11 cellular contexts compared by ENCODE assay signal in genomic region chr3:14453368-14453710, GRCh38. TPM values are rescaled to one million over a fixed set of nuclear protein-coding genes. Genes with fewer than 3 reads are reported as not detected.
A peak's percentile ranks its signal among the peaks of the same experiment; 100 is the strongest.
DNase-seq lines count a peak whose midpoint lies in the region; ATAC-seq and TF ChIP-seq lines count a peak whose summit lies in the region.
"Had no signal": no experiment of that assay in that cellular context is flagged by ENCODE, and none has a peak within 500 bp of the region (broad histone marks: within the 10 kb centered on the region; RNA-seq: fewer than 3 reads in every experiment).

No MANE protein-coding gene starts in this region.

- no peaks in the 10 kb centered on the region for H3K27me3 ChIP-seq in CD4-positive, alpha-beta memory T cell (ENCODE audit: insufficient read depth, low read length)
- H3K27me3 ChIP-seq in fibroblast of lung (ENCODE audit: control insufficient read depth, insufficient read depth, low read length) (no peaks in the 10 kb centered on the region), rectal smooth muscle tissue (ENCODE audit: control insufficient read depth, insufficient read depth, low read length) (no peaks in the 10 kb centered on the region)
- H3K27me3 ChIP-seq: BLaER1 treated with 17β-estradiol and CSF1 and Interleukin-3, amounts not matched to agents 10 nM and 100 nM had no signal

- H3K9me3 ChIP-seq in CD4-positive, alpha-beta memory T cell (ENCODE audit: control insufficient read depth in 1 of 2, low read length in 2 of 2) = no peaks in the 10 kb centered on the region
- no peaks in the 10 kb centered on the region for H3K9me3 ChIP-seq in T-helper 17 cell (ENCODE audit: control insufficient read depth, low read length, poor library complexity, severe bottlenecking)
- no peaks in the 10 kb centered on the region for H3K9me3 ChIP-seq in fibroblast of lung (ENCODE audit: control insufficient read depth, insufficient read depth, low read depth, low read length)
- H3K9me3 ChIP-seq: BLaER1 treated with 17β-estradiol and CSF1 and Interleukin-3, amounts not matched to agents 10 nM and 100 nM had no signal

- peak overlapping the region in 5 of 7 donors; percentile 9 to 50 (median 18) for H3K27ac Mint-ChIP-seq in CD4-positive, alpha-beta memory T cell
- H3K27ac Mint-ChIP-seq in T-helper 17 cell = peak overlapping the region; percentile 83
- peak overlapping the region in 1 of 2 donors; percentile 59 for H3K27ac Mint-ChIP-seq in natural killer cell treated with Interleukin-12 subunit alpha and Interleukin-12 subunit beta and Interleukin-15 and Interleukin-18, amount 100 ng/mL, for 72 hours
- H3K27ac Mint-ChIP-seq in activated CD4-positive, alpha-beta T cell treated with anti-CD3 and anti-CD28 coated beads, Interleukin-2, amount 10 ng/mL, durations not matched to agents 7 days and 5 days = no peak overlapping the region

- no peak for TF ChIP-seq CTCF in fibroblast of lung (conservative IDR thresholded peaks at IDR 0.05 in 1 of 2, IDR thresholded peaks at IDR 0.05 in 1 of 2; ENCODE audit: low read depth in 1 of 2, low read length in 2 of 2)

- CTCF ChIA-PET in CD4-positive, alpha-beta memory T cell (lab: Charles Lee; ENCODE audit: partially characterized antibody) = interaction anchor here (1.7 kb wide), 1 partner anchor 14 kb away, joined by 4 read pairs; no protein-coding TSS in a partner anchor
- CTCF ChIA-PET in activated CD4-positive, alpha-beta T cell treated with anti-CD3 and anti-CD28 coated beads, Interleukin-2, amount 10 ng/mL, durations not matched to agents 7 days and 5 days (lab: Charles Lee) = interaction anchor here (1.0 to 1.8 kb wide), 2 partner anchors 33 to 192 kb away, joined by 3 read pairs; no protein-coding TSS in a partner anchor

- H2AFZ ChIP-seq in fibroblast of lung (ENCODE audit: low read length) = no peak overlapping the region

- no peak overlapping the region for H3K4me3 Mint-ChIP-seq in CD4-positive, alpha-beta memory T cell
- H3K4me3 Mint-ChIP-seq in T-helper 17 cell = no peak overlapping the region
- H3K4me3 Mint-ChIP-seq in natural killer cell treated with Interleukin-12 subunit alpha and Interleukin-12 subunit beta and Interleukin-15 and Interleukin-18, amount 100 ng/mL, for 72 hours = no peak overlapping the region
- H3K4me3 Mint-ChIP-seq in activated CD4-positive, alpha-beta T cell treated with anti-CD3 and anti-CD28 coated beads, Interleukin-2, amount 10 ng/mL, durations not matched to agents 7 days and 5 days = no peak overlapping the region
- H3K4me3 Mint-ChIP-seq: mesothelial cell of epicardium had no signal

- H3K9ac ChIP-seq in fibroblast of lung (ENCODE audit: insufficient read depth, low read length) (no peak overlapping the region), rectal smooth muscle tissue (ENCODE audit: low read length) (no peak overlapping the region)
- H3K9ac ChIP-seq: BLaER1 treated with 17β-estradiol and CSF1 and Interleukin-3, amounts not matched to agents 10 nM and 100 nM had no signal

- POLR2A ChIA-PET in CD4-positive, alpha-beta memory T cell (lab: Charles Lee; ENCODE audit: partially characterized antibody) = interaction anchor here (1.4 kb wide), 1 partner anchor 51 kb away, joined by 3 read pairs; the partner anchor contains the start of gene SLC6A6
- POLR2A ChIA-PET in activated CD4-positive, alpha-beta T cell treated with anti-CD3 and anti-CD28 coated beads, Interleukin-2, amount 10 ng/mL, durations not matched to agents 7 days and 5 days (lab: Charles Lee) = no interaction called here

- H4K20me1 ChIP-seq in fibroblast of lung (ENCODE audit: control insufficient read depth, extremely low read depth, insufficient read depth, low read length) = no peaks in the 10 kb centered on the region

- H3K9me3 Mint-ChIP-seq in CD4-positive, alpha-beta memory T cell = no peaks in the 10 kb centered on the region
- no peaks in the 10 kb centered on the region for H3K9me3 Mint-ChIP-seq in natural killer cell treated with Interleukin-12 subunit alpha and Interleukin-12 subunit beta and Interleukin-15 and Interleukin-18, amount 100 ng/mL, for 72 hours
- H3K9me3 Mint-ChIP-seq in activated CD4-positive, alpha-beta T cell treated with anti-CD3 and anti-CD28 coated beads, Interleukin-2, amount 10 ng/mL, durations not matched to agents 7 days and 5 days = no peaks in the 10 kb centered on the region
- H3K9me3 Mint-ChIP-seq: mesothelial cell of epicardium had no signal

- H3K4me3 ChIP-seq in CD4-positive, alpha-beta memory T cell (ENCODE audit: low read length in 2 of 2) = no peak overlapping the region
- H3K4me3 ChIP-seq in fibroblast of lung (replicated peaks in 1 of 4; ENCODE audit: control extremely low read depth in 1 of 4, insufficient read depth in 1 of 4, low read depth in 3 of 4, low read length in 4 of 4) (no peak overlapping the region), rectal smooth muscle tissue (ENCODE audit: low read length) (no peak overlapping the region)
- H3K4me3 ChIP-seq: BLaER1 treated with 17β-estradiol and CSF1 and Interleukin-3, amounts not matched to agents 10 nM and 100 nM had no signal

- no peak for DNase-seq in CD4-positive, alpha-beta memory T cell
- DNase-seq in T-helper 17 cell (no peak), fibroblast of lung (ENCODE audit: low read depth in 2 of 2) (no peak), inferior parietal cortex (ENCODE audit: extremely low spot score) (no peak)
- no peak for DNase-seq in natural killer cell treated with Interleukin-12 subunit alpha and Interleukin-12 subunit beta and Interleukin-15 and Interleukin-18, amount 100 ng/mL, for 72 hours (ENCODE audit: low spot score)
- DNase-seq in activated CD4-positive, alpha-beta T cell treated with anti-CD3 and anti-CD28 coated beads, Interleukin-2, amount 10 ng/mL, durations not matched to agents 7 days and 5 days = no peak
- DNase-seq: activated T-cell treated with anti-CD3 and anti-CD28 coated beads, Interleukin-2, amount 50 U/mL, for 48 hours had no signal

- no peaks in the 10 kb centered on the region for H3K27me3 Mint-ChIP-seq in CD4-positive, alpha-beta memory T cell
- H3K27me3 Mint-ChIP-seq in T-helper 17 cell = no peaks in the 10 kb centered on the region
- H3K27me3 Mint-ChIP-seq in natural killer cell treated with Interleukin-12 subunit alpha and Interleukin-12 subunit beta and Interleukin-15 and Interleukin-18, amount 100 ng/mL, for 72 hours = no peaks in the 10 kb centered on the region
- H3K27me3 Mint-ChIP-seq in activated CD4-positive, alpha-beta T cell treated with anti-CD3 and anti-CD28 coated beads, Interleukin-2, amount 10 ng/mL, durations not matched to agents 7 days and 5 days = no peaks in the 10 kb centered on the region

- peaks cover 35% of the 10 kb centered on the region for H3K36me3 ChIP-seq in CD4-positive, alpha-beta memory T cell (ENCODE audit: insufficient read depth, low read length)
- peaks cover 3% of the 10 kb centered on the region for H3K36me3 ChIP-seq in fibroblast of lung (ENCODE audit: control insufficient read depth, insufficient read depth, low read length)
- no peaks in the 10 kb centered on the region for H3K36me3 ChIP-seq in rectal smooth muscle tissue (ENCODE audit: control insufficient read depth, insufficient read depth, low read length)

- peaks cover 22 to 67% of the 10 kb centered on the region in 2 donors for H3K36me3 Mint-ChIP-seq in CD4-positive, alpha-beta memory T cell
- peaks cover 8% of the 10 kb centered on the region for H3K36me3 Mint-ChIP-seq in T-helper 17 cell (ENCODE audit: low read depth)
- H3K36me3 Mint-ChIP-seq in natural killer cell treated with Interleukin-12 subunit alpha and Interleukin-12 subunit beta and Interleukin-15 and Interleukin-18, amount 100 ng/mL, for 72 hours = peaks cover 8% of the 10 kb centered on the region
- peaks cover 14% of the 10 kb centered on the region for H3K36me3 Mint-ChIP-seq in activated CD4-positive, alpha-beta T cell treated with anti-CD3 and anti-CD28 coated beads, Interleukin-2, amount 10 ng/mL, durations not matched to agents 7 days and 5 days (ENCODE audit: low read depth)

- ATAC-seq in T-helper 17 cell (no peak), GM18873 (IDR thresholded peaks at IDR 0.05; ENCODE audit: low FRiP score, unreplicated experiment) (no peak)
- no peak for ATAC-seq in natural killer cell treated with Interleukin-12 subunit alpha and Interleukin-12 subunit beta and Interleukin-15 and Interleukin-18, amount 100 ng/mL, for 72 hours

- no peaks in the 10 kb centered on the region for H3K4me1 ChIP-seq in CD4-positive, alpha-beta memory T cell (ENCODE audit: insufficient read depth, low read length)
- H3K4me1 ChIP-seq in fibroblast of lung (ENCODE audit: control insufficient read depth, extremely low read depth, insufficient read depth, low read length) = peaks cover 26% of the 10 kb centered on the region
- H3K4me1 ChIP-seq in rectal smooth muscle tissue (ENCODE audit: control insufficient read depth, insufficient read depth, low read length) = peaks cover 24% of the 10 kb centered on the region

- H3K4me1 Mint-ChIP-seq in CD4-positive, alpha-beta memory T cell = peaks cover 0 to 5% (median 2%) of the 10 kb centered on the region in 4 donors
- peaks cover 11% of the 10 kb centered on the region for H3K4me1 Mint-ChIP-seq in T-helper 17 cell
- H3K4me1 Mint-ChIP-seq in natural killer cell treated with Interleukin-12 subunit alpha and Interleukin-12 subunit beta and Interleukin-15 and Interleukin-18, amount 100 ng/mL, for 72 hours (ENCODE audit: low read depth in 2 of 2) = no peaks in the 10 kb centered on the region
- H3K4me1 Mint-ChIP-seq in activated CD4-positive, alpha-beta T cell treated with anti-CD3 and anti-CD28 coated beads, Interleukin-2, amount 10 ng/mL, durations not matched to agents 7 days and 5 days = peaks cover 3% of the 10 kb centered on the region

- H3K27ac ChIP-seq in CD4-positive, alpha-beta memory T cell (ENCODE audit: low read depth, low read length) = no peak overlapping the region
- H3K27ac ChIP-seq in fibroblast of lung (ENCODE audit: insufficient read depth, low read length) = peak overlapping the region; percentile 92
- H3K27ac ChIP-seq in rectal smooth muscle tissue (ENCODE audit: low read depth, low read length) = peak overlapping the region; percentile 80
- H3K27ac ChIP-seq: BLaER1 treated with 17β-estradiol and CSF1 and Interleukin-3, amounts not matched to agents 10 nM and 100 nM had no signal

- intact Hi-C loops in CD4-positive, alpha-beta memory T cell (cut with micrococcal nuclease) = no loop called here

- peak overlapping the region; percentile 15 for H3K4me2 ChIP-seq in fibroblast of lung (ENCODE audit: extremely low read depth, insufficient read depth, low read length)
- H3K4me2 ChIP-seq: BLaER1 treated with 17β-estradiol and CSF1 and Interleukin-3, amounts not matched to agents 10 nM and 100 nM had no signal

- no peaks in the 10 kb centered on the region for H3K79me2 ChIP-seq in fibroblast of lung (ENCODE audit: control insufficient read depth, insufficient read depth, low read length)

RNA-seq across cellular contexts. Expression of gene SLC6A6, which starts 50.9 kb away (rescaled TPM):
- 10 to 100 TPM; 50.6 to 51.8 TPM for total RNA-seq in CD4-positive, alpha-beta memory T cell
- polyA plus RNA-seq in CD4-positive, alpha-beta memory T cell = 1 to 10 TPM; 3.8 to 8.8 TPM
- 10 to 100 TPM; 51.8 to 68.6 TPM for total RNA-seq in T-helper 17 cell
- 8.5 and 8.9 TPM in 2 replicates for total RNA-seq in fibroblast of lung
- 10.9 and 24.0 TPM in 2 replicates for polyA plus RNA-seq in fibroblast of lung
- polyA plus RNA-seq in fibroblast of lung (2012) = 6.6 and 17.4 TPM in 2 replicates
- polyA minus RNA-seq in fibroblast of lung (ENCODE audit: low replicate concordance) = 40.8 and 82.2 TPM in 2 replicates
- 10 to 100 TPM; 20.4 to 56.7 TPM for total RNA-seq in natural killer cell treated with Interleukin-12 subunit alpha and Interleukin-12 subunit beta and Interleukin-15 and Interleukin-18, amount 100 ng/mL, for 72 hours
- total RNA-seq in activated CD4-positive, alpha-beta T cell treated with anti-CD3 and anti-CD28 coated beads, Interleukin-2, amount 10 ng/mL, durations not matched to agents 7 days and 5 days = 10 to 100 TPM; 42.0 to 43.1 TPM
